In genomic region chr15:42495361-42496212, GRCh38 we compare ENCODE assay signal across 1 cellular context.
TF ChIP-seq lines count a peak whose summit lies in the region.

Gene SNAP23 (plus strand): TSS chr15:42495634. CDS start chr15:42511847, 16,213 bp downstream.

TF ChIP-seq in HepG2, 621 proteins besides CTCF, POLR2A, EP300 and RAD21 (continued from another document and continues in another):
- TF ChIP-seq HNF1A (IDR thresholded peaks at IDR 0.05; ENCODE audit: low read depth) (no peak), HNF1A (CRISPR knock-in tag; IDR thresholded peaks at IDR 0.05; ENCODE audit: borderline replicate concordance) (no peak; the same call in 1 of the 2 replicates), ZNF329 (CRISPR knock-in tag; IDR thresholded peaks at IDR 0.05; ENCODE audit: low read depth) (no peak), NBN (conservative IDR thresholded peaks at IDR 0.05) (no peak), PLRG1 (conservative IDR thresholded peaks at IDR 0.05) (no peak), REPIN1 (CRISPR knock-in tag; IDR thresholded peaks at IDR 0.05; ENCODE audit: borderline replicate concordance, low read depth) (peak; percentile 54; the same call in 1 of the 2 replicates), ZNF557 (CRISPR knock-in tag; IDR thresholded peaks at IDR 0.05) (no peak), ZNF75D (CRISPR knock-in tag; IDR thresholded peaks at IDR 0.05; ENCODE audit: borderline replicate concordance) (no peak), ZSCAN29 (CRISPR knock-in tag; conservative IDR thresholded peaks at IDR 0.05) (peak; percentile 92), PHF8 (CRISPR knock-in tag; IDR thresholded peaks at IDR 0.05) (peak; percentile 85), GMEB1 (CRISPR knock-in tag; IDR thresholded peaks at IDR 0.05; ENCODE audit: borderline replicate concordance) (peak; percentile 56; the same call in 1 of the 2 replicates), HOMEZ (CRISPR knock-in tag; IDR thresholded peaks at IDR 0.05; ENCODE audit: low read depth) (peak; percentile 49; the same call in 1 of the 2 replicates), SOX13 (IDR thresholded peaks at IDR 0.05) (0 out of 2 replicates have a peak, but pooled peaks have one; percentile 20), SOX13 (CRISPR knock-in tag; conservative IDR thresholded peaks at IDR 0.05 in 1 of 2, IDR thresholded peaks at IDR 0.05 in 1 of 2) (peak in 1 of 2 experiments; percentile 17; a peak in 1 of 4 replicates), ZNF703 (CRISPR knock-in tag; IDR thresholded peaks at IDR 0.05; ENCODE audit: borderline replicate concordance) (no peak), HINFP (CRISPR knock-in tag; IDR thresholded peaks at IDR 0.05; ENCODE audit: low read depth) (peak; percentile 88), SP4 (CRISPR knock-in tag; IDR thresholded peaks at IDR 0.05) (peak; percentile 73), ZBTB38 (CRISPR knock-in tag; IDR thresholded peaks at IDR 0.05) (peak; percentile 66; the same call in 1 of the 2 replicates), TAF1 (CRISPR knock-in tag; IDR thresholded peaks at IDR 0.05) (peak; percentile 73), TP53 (CRISPR knock-in tag; conservative IDR thresholded peaks at IDR 0.05) (no peak), ZNF333 (CRISPR knock-in tag; IDR thresholded peaks at IDR 0.05; ENCODE audit: borderline replicate concordance) (no peak), ZMYM3 (CRISPR knock-in tag; IDR thresholded peaks at IDR 0.05) (0 out of 2 replicates have a peak, but pooled peaks have one; percentile 47), ZBTB8A (CRISPR knock-in tag; IDR thresholded peaks at IDR 0.05; ENCODE audit: borderline replicate concordance, low read depth) (no peak), REST (IDR thresholded peaks at IDR 0.05; ENCODE audit: borderline replicate concordance in 1 of 2, low read depth in 1 of 2, low read length in 2 of 2) (no peak), TBP (CRISPR knock-in tag; IDR thresholded peaks at IDR 0.05) (no peak), IRF9 (CRISPR knock-in tag; IDR thresholded peaks at IDR 0.05; ENCODE audit: borderline replicate concordance) (peak; percentile 62; the same call in 1 of the 2 replicates), ZNF713 (CRISPR knock-in tag; IDR thresholded peaks at IDR 0.05) (0 out of 2 replicates have a peak, but pooled peaks have one; percentile 60), MTA3 (CRISPR knock-in tag; IDR thresholded peaks at IDR 0.05) (no peak), ZNF83 (CRISPR knock-in tag; IDR thresholded peaks at IDR 0.05; ENCODE audit: borderline replicate concordance) (peak; percentile 68; the same call in 1 of the 2 replicates), ATF1 (CRISPR knock-in tag; IDR thresholded peaks at IDR 0.05) (peak; percentile 34; the same call in 1 of the 2 replicates), ZNF101 (CRISPR knock-in tag; IDR thresholded peaks at IDR 0.05; ENCODE audit: borderline replicate concordance, low read depth) (no peak), ZMYM4 (CRISPR knock-in tag; IDR thresholded peaks at IDR 0.05) (peak; percentile 59; the same call in 1 of the 2 replicates), SOX5 (CRISPR knock-in tag; IDR thresholded peaks at IDR 0.05; ENCODE audit: borderline replicate concordance) (peak; percentile 36; the same call in 1 of the 2 replicates), MYC (CRISPR knock-in tag; IDR thresholded peaks at IDR 0.05; ENCODE audit: borderline replicate concordance) (peak; percentile 67; the same call in 1 of the 2 replicates), HOXA3 (CRISPR knock-in tag; IDR thresholded peaks at IDR 0.05) (peak; percentile 55), NRL (CRISPR knock-in tag; IDR thresholded peaks at IDR 0.05; ENCODE audit: borderline replicate concordance) (peak; percentile 65; the same call in 1 of the 2 replicates), SRY (CRISPR knock-in tag; IDR thresholded peaks at IDR 0.05) (0 out of 2 replicates have a peak, but pooled peaks have one; percentile 56), PBX3 (CRISPR knock-in tag; IDR thresholded peaks at IDR 0.05; ENCODE audit: borderline replicate concordance) (no peak), GATA4 (IDR thresholded peaks at IDR 0.05; ENCODE audit: borderline replicate concordance, low read depth) (0 out of 2 replicates have a peak, but pooled peaks have one; percentile 22), LCORL (IDR thresholded peaks at IDR 0.05) (no peak), LCORL (CRISPR knock-in tag; IDR thresholded peaks at IDR 0.05) (0 out of 2 replicates have a peak, but pooled peaks have one; percentile 37), FOXC1 (CRISPR knock-in tag; IDR thresholded peaks at IDR 0.05; ENCODE audit: borderline replicate concordance) (no peak), E2F5 (CRISPR knock-in tag; conservative IDR thresholded peaks at IDR 0.05) (peak; percentile 67; the same call in 1 of the 2 replicates), TCF7 (IDR thresholded peaks at IDR 0.05; ENCODE audit: low read depth) (no peak), GABPB1 (CRISPR knock-in tag; IDR thresholded peaks at IDR 0.05) (peak; percentile 85), MED13 (CRISPR knock-in tag; IDR thresholded peaks at IDR 0.05) (no peak), HES4 (CRISPR knock-in tag; IDR thresholded peaks at IDR 0.05; ENCODE audit: borderline replicate concordance) (0 out of 2 replicates have a peak, but pooled peaks have one; percentile 36), ZNF496 (CRISPR knock-in tag; IDR thresholded peaks at IDR 0.05; ENCODE audit: insufficient replicate concordance) (no peak), ARNT2 (CRISPR knock-in tag; IDR thresholded peaks at IDR 0.05; ENCODE audit: low read depth) (no peak), KLF16 (CRISPR knock-in tag; IDR thresholded peaks at IDR 0.05) (peak in 1 of 2 experiments; percentile 58; a peak in 1 of 4 replicates), ZSCAN20 (CRISPR knock-in tag; IDR thresholded peaks at IDR 0.05; ENCODE audit: borderline replicate concordance) (no peak), ZSCAN25 (CRISPR knock-in tag; IDR thresholded peaks at IDR 0.05) (0 out of 2 replicates have a peak, but pooled peaks have one; percentile 48)
